ENCODE assay signal across 18 cellular contexts in genomic region chr6:111939902-111940301, GRCh38.
"Had no signal": no experiment of that assay in that cellular context is flagged by ENCODE, and none has a peak within 500 bp of the region (broad histone marks: within the 10 kb centered on the region; RNA-seq: fewer than 3 reads in every experiment).

No MANE protein-coding gene starts in this region.

- H3K9me3 Mint-ChIP-seq: natural killer cell treated with Interleukin-12 subunit alpha and Interleukin-12 subunit beta and Interleukin-15 and Interleukin-18, amount 100 ng/mL, for 72 hours had no signal

- H3K27me3 Mint-ChIP-seq: activated CD4-positive, alpha-beta T cell treated with anti-CD3 and anti-CD28 coated beads for 36 hours; activated naive CD8-positive, alpha-beta T cell treated with anti-CD3 and anti-CD28 coated beads for 36 hours; type B pancreatic cell had no signal

- H3K36me3 Mint-ChIP-seq: activated naive CD8-positive, alpha-beta T cell treated with anti-CD3 and anti-CD28 coated beads for 36 hours; type B pancreatic cell had no signal

- H3K9me3 ChIP-seq: psoas muscle, right lobe of liver had no signal

- H3K4me3 ChIP-seq: psoas muscle, right lobe of liver had no signal

- H3K27ac Mint-ChIP-seq: activated CD4-positive, alpha-beta memory T cell treated with anti-CD3 and anti-CD28 coated beads, Interleukin-2, amount 10 ng/mL, durations not matched to agents 7 days and 5 days; activated CD4-positive, alpha-beta T cell treated with anti-CD3 and anti-CD28 coated beads for 36 hours; activated naive CD8-positive, alpha-beta T cell treated with anti-CD3 and anti-CD28 coated beads for 36 hours; activated T-cell treated with anti-CD3 and anti-CD28 coated beads, Interleukin-2, amount 50 U/mL, for 72 hours; endodermal cell; immature natural killer cell; type B pancreatic cell had no signal

- H3K4me3 Mint-ChIP-seq: activated CD4-positive, alpha-beta memory T cell treated with anti-CD3 and anti-CD28 coated beads, Interleukin-2, amount 10 ng/mL, durations not matched to agents 7 days and 5 days; activated CD4-positive, alpha-beta T cell treated with anti-CD3 and anti-CD28 coated beads for 36 hours; activated naive CD8-positive, alpha-beta T cell treated with anti-CD3 and anti-CD28 coated beads for 36 hours; activated T-cell treated with anti-CD3 and anti-CD28 coated beads, Interleukin-2, amount 50 U/mL, for 72 hours; endodermal cell; immature natural killer cell; natural killer cell treated with Interleukin-12 subunit alpha and Interleukin-12 subunit beta and Interleukin-15 and Interleukin-18, amount 100 ng/mL, for 72 hours; type B pancreatic cell had no signal

- H3K36me3 ChIP-seq: right lobe of liver had no signal

- H3K4me1 Mint-ChIP-seq: activated CD4-positive, alpha-beta memory T cell treated with anti-CD3 and anti-CD28 coated beads, Interleukin-2, amount 10 ng/mL, durations not matched to agents 7 days and 5 days; activated CD4-positive, alpha-beta T cell treated with anti-CD3 and anti-CD28 coated beads for 36 hours; activated naive CD8-positive, alpha-beta T cell treated with anti-CD3 and anti-CD28 coated beads for 36 hours; immature natural killer cell had no signal

- H3K27me3 ChIP-seq: right lobe of liver had no signal

- ATAC-seq: activated CD4-positive, alpha-beta T cell treated with anti-CD3 and anti-CD28 coated beads for 36 hours; activated T-cell treated with anti-CD3 and anti-CD28 coated beads, Interleukin-2, amount 50 U/mL, for 72 hours; natural killer cell treated with Interleukin-12 subunit alpha and Interleukin-12 subunit beta and Interleukin-15 and Interleukin-18, amount 100 ng/mL, for 72 hours; psoas muscle; right lobe of liver had no signal

- DNase-seq: activated CD4-positive, alpha-beta memory T cell treated with anti-CD3 and anti-CD28 coated beads, Interleukin-2, amount 10 ng/mL, durations not matched to agents 7 days and 5 days; activated CD4-positive, alpha-beta T cell treated with anti-CD3 and anti-CD28 coated beads for 36 hours; activated gamma-delta T cell treated with Interleukin-2 at 50 U/mL for 16 hours; activated naive CD8-positive, alpha-beta T cell treated with anti-CD3 and anti-CD28 coated beads for 36 hours; activated T-cell treated with anti-CD3 and anti-CD28 coated beads, Interleukin-2, amount 50 U/mL, for 72 hours; endodermal cell; erythroblast; glutamatergic neuron; immature natural killer cell; occipital lobe; psoas muscle; right lobe of liver; stimulated activated CD4-positive, alpha-beta T cell treated with anti-CD3 and anti-CD28 coated beads, Interleukin-12 subunit alpha, Interleukin-12 subunit beta, amount 100 ng/mL, for 4 hours; stimulated activated naive CD4-positive, alpha-beta T cell; T-helper 9 cell had no signal

- H3K4me1 ChIP-seq: psoas muscle, right lobe of liver had no signal

- H3K27ac ChIP-seq: psoas muscle, right lobe of liver, VCaP had no signal
